In genomic region chr15:39127925-39128617, GRCh38 we compare ENCODE assay signal across 9 cellular contexts.
DNase-seq lines count a peak whose midpoint lies in the region; ATAC-seq and TF ChIP-seq lines count a peak whose summit lies in the region.
"Had no signal": no experiment of that assay in that cellular context is flagged by ENCODE, and none has a peak within 500 bp of the region (broad histone marks: within the 10 kb centered on the region; RNA-seq: fewer than 3 reads in every experiment).

No MANE protein-coding gene starts in this region.

- H3K27ac Mint-ChIP-seq in neural progenitor cell (no peak overlapping the region), endothelial cell (ENCODE audit: unreplicated experiment) (no peak overlapping the region)
- no peak overlapping the region for H3K27ac Mint-ChIP-seq in stimulated activated memory B cell treated with anti-CD40 and anti-IgM and Interleukin-4, amounts not matched to agents 10 μg/mL and 1 μg/mL and 100 μg/mL, for 72 hours

- no peak overlapping the region for H3K4me3 Mint-ChIP-seq in neural progenitor cell
- no peak overlapping the region for H3K4me3 Mint-ChIP-seq in endothelial cell (ENCODE audit: unreplicated experiment)
- no peak overlapping the region for H3K4me3 Mint-ChIP-seq in stimulated activated memory B cell treated with anti-CD40 and anti-IgM and Interleukin-4, amounts not matched to agents 10 μg/mL and 1 μg/mL and 100 μg/mL, for 72 hours
- H3K4me3 Mint-ChIP-seq: neural crest cell had no signal

- no peaks in the 10 kb centered on the region for H3K36me3 Mint-ChIP-seq in neural progenitor cell
- H3K36me3 Mint-ChIP-seq in endothelial cell (ENCODE audit: low read depth, unreplicated experiment): no peaks in the 10 kb centered on the region
- H3K36me3 Mint-ChIP-seq in stimulated activated memory B cell treated with anti-CD40 and anti-IgM and Interleukin-4, amounts not matched to agents 10 μg/mL and 1 μg/mL and 100 μg/mL, for 72 hours: no peaks in the 10 kb centered on the region

- no peaks in the 10 kb centered on the region for H3K79me2 ChIP-seq in neural progenitor cell (ENCODE audit: low read depth)

- H3K27me3 ChIP-seq in neural progenitor cell: no peaks in the 10 kb centered on the region

- H2AFZ ChIP-seq in neural progenitor cell (replicated peaks): peak overlapping the region; percentile 0

- H3K9me3 Mint-ChIP-seq in neural progenitor cell (peaks cover 2% of the 10 kb centered on the region), endothelial cell (ENCODE audit: unreplicated experiment) (no peaks in the 10 kb centered on the region)
- H3K9me3 Mint-ChIP-seq in stimulated activated memory B cell treated with anti-CD40 and anti-IgM and Interleukin-4, amounts not matched to agents 10 μg/mL and 1 μg/mL and 100 μg/mL, for 72 hours: no peaks in the 10 kb centered on the region
- H3K9me3 Mint-ChIP-seq: neural crest cell had no signal

- no peaks in the 10 kb centered on the region for H4K20me1 ChIP-seq in neural progenitor cell (ENCODE audit: low read depth)

- H3F3A ChIP-seq in neural progenitor cell (ENCODE audit: low read depth): no peaks in the 10 kb centered on the region

- H3K36me3 ChIP-seq in ES-I3 (ENCODE audit: insufficient read depth, low read length) (no peaks in the 10 kb centered on the region), neural progenitor cell (no peaks in the 10 kb centered on the region)

- TF ChIP-seq CTCF in neural progenitor cell (IDR thresholded peaks at IDR 0.05) (no peak), endothelial cell (IDR thresholded peaks at IDR 0.05; ENCODE audit: unreplicated experiment) (no peak)

- H3K27me3 Mint-ChIP-seq in neural progenitor cell (ENCODE audit: insufficient read depth, low read depth) (peaks cover 5% of the 10 kb centered on the region), endothelial cell (ENCODE audit: unreplicated experiment) (no peaks in the 10 kb centered on the region)
- no peaks in the 10 kb centered on the region for H3K27me3 Mint-ChIP-seq in stimulated activated memory B cell treated with anti-CD40 and anti-IgM and Interleukin-4, amounts not matched to agents 10 μg/mL and 1 μg/mL and 100 μg/mL, for 72 hours

- ATAC-seq in HG02870 (IDR thresholded peaks at IDR 0.05; ENCODE audit: unreplicated experiment): no peak
- ATAC-seq in stimulated activated memory B cell treated with anti-CD40 and anti-IgM and Interleukin-4, amounts not matched to agents 10 μg/mL and 1 μg/mL and 100 μg/mL, for 72 hours: no peak

- peaks cover 22% of the 10 kb centered on the region for H3K4me1 ChIP-seq in ES-I3 (ENCODE audit: insufficient read depth, low read length)
- H3K4me1 ChIP-seq in neural progenitor cell: peaks cover 9% of the 10 kb centered on the region

- H3K27ac ChIP-seq in neural progenitor cell: no peak overlapping the region

- no peak overlapping the region for H3K4me3 ChIP-seq in neural progenitor cell

- no peak overlapping the region for H3K4me2 ChIP-seq in neural progenitor cell

- DNase-seq in NCI-H69 (lab: John Stamatoyannopoulos, UW): peak; percentile 60
- peak; percentile 92 to 98 for DNase-seq in dermis microvascular lymphatic vessel endothelial cell (ENCODE audit: low read depth in 2 of 2)
- peak; percentile 16 for DNase-seq in neural progenitor cell (ENCODE audit: low spot score)
- DNase-seq in cortex of kidney (lab: John Stamatoyannopoulos, UW): no peak
- DNase-seq in endothelial cell (ENCODE audit: low spot score): no peak

- H3K9me3 ChIP-seq in ES-I3 (ENCODE audit: control insufficient read depth, insufficient read depth, low read length) (no peaks in the 10 kb centered on the region), neural progenitor cell (ENCODE audit: low read depth) (no peaks in the 10 kb centered on the region)

- peaks cover 10% of the 10 kb centered on the region for H3K4me1 Mint-ChIP-seq in neural progenitor cell
- peaks cover 5% of the 10 kb centered on the region for H3K4me1 Mint-ChIP-seq in endothelial cell (ENCODE audit: unreplicated experiment)
- H3K4me1 Mint-ChIP-seq in stimulated activated memory B cell treated with anti-CD40 and anti-IgM and Interleukin-4, amounts not matched to agents 10 μg/mL and 1 μg/mL and 100 μg/mL, for 72 hours: no peaks in the 10 kb centered on the region

- peak overlapping the region; percentile 23; the same call in 1 of the 2 replicates for H3K9ac ChIP-seq in ES-I3 (ENCODE audit: low read depth, low read length)
- no peak overlapping the region for H3K9ac ChIP-seq in neural progenitor cell

Comparison
In these comparisons a context has a peak if more than half of its experiments do, and no peak if none do; other contexts are left out.
1. DNase-seq: peak in NCI-H69 (single experiment), dermis microvascular lymphatic vessel endothelial cell (2 of 2) and neural progenitor cell (single experiment); none in cortex of kidney (single experiment) and endothelial cell (single experiment).